ENCODE assay signal across 36 cellular contexts in genomic region chr7:19508124-19508523, GRCh38.
DNase-seq lines count a peak whose midpoint lies in the region; TF ChIP-seq lines count a peak whose summit lies in the region.
"Had no signal": no experiment of that assay in that cellular context is flagged by ENCODE, and none has a peak within 500 bp of the region (broad histone marks: within the 10 kb centered on the region; RNA-seq: fewer than 3 reads in every experiment).

No MANE protein-coding gene starts in this region.

- no peaks in the 10 kb centered on the region for H3K36me3 Mint-ChIP-seq in MCF 10A (ENCODE audit: insufficient read depth, unreplicated experiment)
- H3K36me3 Mint-ChIP-seq: activated naive CD8-positive, alpha-beta T cell treated with anti-CD3 and anti-CD28 coated beads for 36 hours; CD8-positive, alpha-beta T cell; neural progenitor cell; WTC11 had no signal

- in situ Hi-C loops in mammary epithelial cell (cut with MboI; ENCODE audit: low sequenced_read_pairs in 2 of 2) (no loop called here), brain microvascular endothelial cell (cut with HindIII; ENCODE audit: low pct_ligation_motif_present, low sequenced_read_pairs) (no loop called here), ACHN (cut with HindIII; ENCODE audit: low pct_ligation_motif_present, low pct_unique_long_range_greater_than_20kb, low sequenced_read_pairs) (no loop called here)

- H3K4me1 Mint-ChIP-seq in MCF 10A (ENCODE audit: insufficient read depth, unreplicated experiment): peaks cover 7% of the 10 kb centered on the region
- H3K4me1 Mint-ChIP-seq: activated CD4-positive, alpha-beta T cell treated with anti-CD3 and anti-CD28 coated beads, Interleukin-2, amount 10 ng/mL, durations not matched to agents 7 days and 5 days; activated naive CD8-positive, alpha-beta T cell treated with anti-CD3 and anti-CD28 coated beads for 36 hours; central memory CD8-positive, alpha-beta T cell had no signal

- TF ChIP-seq CTCF in MCF 10A (IDR thresholded peaks at IDR 0.05; ENCODE audit: unreplicated experiment) (no peak), mammary epithelial cell (conservative IDR thresholded peaks at IDR 0.05 in 1 of 2, IDR thresholded peaks at IDR 0.05 in 1 of 2; ENCODE audit: extremely low read depth in 1 of 2, insufficient read depth in 1 of 2, low read depth in 1 of 2, low read length in 2 of 2) (no peak), brain microvascular endothelial cell (IDR thresholded peaks at IDR 0.05; ENCODE audit: low read depth, low read length, missing control alignments) (no peak), uterus (IDR thresholded peaks at IDR 0.05) (no peak)

- no peaks in the 10 kb centered on the region for H4K20me1 ChIP-seq in mammary epithelial cell (ENCODE audit: insufficient read depth, low read length)

- CTCF ChIA-PET in MCF 10A (lab: Yijun Ruan, JAX) (no interaction called here), mammary epithelial cell (lab: Charles Lee; ENCODE audit: low non-redundant PET) (no interaction called here)

- dilution Hi-C loops in mammary epithelial cell (cut with HindIII; ENCODE audit: low sequenced_read_pairs): no loop called here

- H3K27me3 Mint-ChIP-seq in MCF 10A (ENCODE audit: insufficient read depth, unreplicated experiment): no peaks in the 10 kb centered on the region
- H3K27me3 Mint-ChIP-seq: activated CD4-positive, alpha-beta T cell treated with anti-CD3 and anti-CD28 coated beads, Interleukin-2, amount 10 ng/mL, durations not matched to agents 7 days and 5 days; activated naive CD8-positive, alpha-beta T cell treated with anti-CD3 and anti-CD28 coated beads for 36 hours; central memory CD8-positive, alpha-beta T cell; dendritic cell treated with granulocyte-macrophage colony-stimulating factor and Interleukin-4, amounts not matched to agents 40 ng/mL and 50 ng/mL, for 4 days had no signal

- H3K4me3 ChIP-seq in mammary epithelial cell (replicated peaks in 1 of 3; ENCODE audit: insufficient read depth in 1 of 3, low read depth in 2 of 3, low read length in 3 of 3) (no peak overlapping the region), brain microvascular endothelial cell (ENCODE audit: low read depth, low read length) (no peak overlapping the region), uterus (no peak overlapping the region)
- H3K4me3 ChIP-seq: A549, ascending aorta, left ventricle myocardium inferior, neural progenitor cell, right lobe of liver, SJSA1, tibial artery had no signal

- H3K27ac ChIP-seq in mammary epithelial cell (ENCODE audit: insufficient read depth, low read depth, low read length) (no peak overlapping the region), brain microvascular endothelial cell (no peak overlapping the region), uterus (peak overlapping the region; percentile 21 to 23)
- H3K27ac ChIP-seq: A549, ascending aorta, left ventricle myocardium inferior, neural progenitor cell, parathyroid adenoma, right lobe of liver, SJSA1, tibial artery had no signal

- TF ChIP-seq POLR2A in uterus (IDR thresholded peaks at IDR 0.05): no peak

- H3K9me3 ChIP-seq in mammary epithelial cell (replicated peaks; ENCODE audit: insufficient read depth, low read length) (no peaks in the 10 kb centered on the region), uterus (no peaks in the 10 kb centered on the region)
- H3K9me3 ChIP-seq: A549, ascending aorta, BE2C, left ventricle myocardium inferior, right lobe of liver, SJSA1, tibial artery had no signal

- H3K27me3 ChIP-seq in mammary epithelial cell (ENCODE audit: insufficient read depth, low read length) (no peaks in the 10 kb centered on the region), brain microvascular endothelial cell (replicated peaks) (no peaks in the 10 kb centered on the region), uterus (no peaks in the 10 kb centered on the region)
- H3K27me3 ChIP-seq: ascending aorta, BE2C, neural progenitor cell, right lobe of liver, SJSA1, tibial artery had no signal

- H3K4me3 Mint-ChIP-seq in MCF 10A (ENCODE audit: unreplicated experiment): no peak overlapping the region
- H3K4me3 Mint-ChIP-seq: activated CD4-positive, alpha-beta T cell treated with anti-CD3 and anti-CD28 coated beads, Interleukin-2, amount 10 ng/mL, durations not matched to agents 7 days and 5 days; activated naive CD8-positive, alpha-beta T cell treated with anti-CD3 and anti-CD28 coated beads for 36 hours; CD8-positive, alpha-beta T cell; central memory CD8-positive, alpha-beta T cell; dendritic cell treated with granulocyte-macrophage colony-stimulating factor and Interleukin-4, amounts not matched to agents 40 ng/mL and 50 ng/mL, for 4 days; HFFc6; neural progenitor cell; WTC11 had no signal

- no peak overlapping the region for H3K9ac ChIP-seq in mammary epithelial cell (ENCODE audit: insufficient read depth, low read length)
- H3K9ac ChIP-seq: neural progenitor cell, parathyroid adenoma had no signal

- no peaks in the 10 kb centered on the region for H3K79me2 ChIP-seq in mammary epithelial cell (ENCODE audit: insufficient read depth, low read length)
- H3K79me2 ChIP-seq: parathyroid adenoma had no signal

- intact Hi-C loops in MCF 10A (cut with micrococcal nuclease) (no loop called here), mammary epithelial cell (cut with micrococcal nuclease) (no loop called here), uterus (cut with DNase I; ENCODE audit: low total_unique reads) (no loop called here)

- DNase-seq in MCF 10A (ENCODE audit: unreplicated experiment) (no peak), mammary epithelial cell (no peak), NCI-H345 (lab: John Stamatoyannopoulos, UW) (peak; percentile 82), brain microvascular endothelial cell (peak; percentile 21), uterus (no peak), ACHN (no peak), UCSD-AML1 (lab: John Stamatoyannopoulos, UW; ENCODE audit: unreplicated experiment) (no peak), COLO668 (lab: John Stamatoyannopoulos, UW; ENCODE audit: unreplicated experiment) (no peak)
- DNase-seq: activated CD4-positive, alpha-beta T cell treated with anti-CD3 and anti-CD28 coated beads, Interleukin-2, amount 10 ng/mL, durations not matched to agents 7 days and 5 days; activated effector memory CD4-positive, alpha-beta T cell treated with Interleukin-2 at 50 U/mL for 16 hours; activated naive CD8-positive, alpha-beta T cell treated with anti-CD3 and anti-CD28 coated beads for 36 hours; activated T-cell treated with anti-CD3 and anti-CD28 coated beads, Interleukin-2, amount 50 U/mL, for 1 hour; BE2C; CD8-positive, alpha-beta T cell; DMS153; erythroblast; HFFc6; IMR-90; islet precursor cell; left ventricle myocardium inferior; NCI-H1048; NCI-H2029; NCI-H2227 treated with DMSO at 0.1 percent for 48 hours; NCI-H82; right lobe of liver; RPMI8226; stimulated activated CD4-positive, alpha-beta T cell treated with anti-CD3 and anti-CD28 coated beads, Interleukin-4, amount 100 ng/mL, for 4 hours; tibial artery had no signal

- H3K36me3 ChIP-seq in mammary epithelial cell (ENCODE audit: insufficient read depth, low read length): no peaks in the 10 kb centered on the region
- H3K36me3 ChIP-seq in brain microvascular endothelial cell (replicated peaks): no peaks in the 10 kb centered on the region
- H3K36me3 ChIP-seq in uterus: no peaks in the 10 kb centered on the region
- H3K36me3 ChIP-seq: ascending aorta, BE2C, left ventricle myocardium inferior, neural progenitor cell, right lobe of liver, SJSA1, tibial artery had no signal

- H3K4me1 ChIP-seq in mammary epithelial cell (ENCODE audit: insufficient read depth, low read length) (no peaks in the 10 kb centered on the region), uterus (no peaks in the 10 kb centered on the region)
- H3K4me1 ChIP-seq: A549, ascending aorta, BE2C, left ventricle myocardium inferior, neural progenitor cell, parathyroid adenoma, right lobe of liver, SJSA1, tibial artery had no signal

- no peaks in the 10 kb centered on the region for H3K9me3 Mint-ChIP-seq in MCF 10A (ENCODE audit: unreplicated experiment)
- H3K9me3 Mint-ChIP-seq: activated CD4-positive, alpha-beta T cell treated with anti-CD3 and anti-CD28 coated beads, Interleukin-2, amount 10 ng/mL, durations not matched to agents 7 days and 5 days; activated naive CD8-positive, alpha-beta T cell treated with anti-CD3 and anti-CD28 coated beads for 36 hours; CD8-positive, alpha-beta T cell; HFFc6; neural progenitor cell; WTC11 had no signal

- no TSS peak for BruUV-seq in MCF 10A (replicated peaks; lab: Mats Ljungman, UMichigan)
- no TSS peak for BruUV-seq in mammary epithelial cell (replicated peaks; lab: Mats Ljungman, UMichigan)

- POLR2A ChIA-PET in MCF 10A (lab: Yijun Ruan, JAX): interaction anchor here (0.6 kb wide), 1 partner anchor 51 kb away, joined by 3 read pairs; no protein-coding TSS in a partner anchor

- WGBS in mammary epithelial cell (ENCODE audit: low coverage, missing lambda C conversion rate): 72% methylated on average over 2 of the region's 2 CpGs

- H3K4me2 ChIP-seq in mammary epithelial cell (ENCODE audit: insufficient read depth, low read depth, low read length): no peak overlapping the region
- H3K4me2 ChIP-seq: A549, neural progenitor cell had no signal

- no peak overlapping the region for H2AFZ ChIP-seq in mammary epithelial cell (ENCODE audit: low read depth, low read length)
- H2AFZ ChIP-seq: neural progenitor cell, parathyroid adenoma had no signal

- H3K27ac Mint-ChIP-seq in MCF 10A (ENCODE audit: low read depth, unreplicated experiment): peak overlapping the region; percentile 78
- H3K27ac Mint-ChIP-seq: activated CD4-positive, alpha-beta T cell treated with anti-CD3 and anti-CD28 coated beads, Interleukin-2, amount 10 ng/mL, durations not matched to agents 7 days and 5 days; activated naive CD8-positive, alpha-beta T cell treated with anti-CD3 and anti-CD28 coated beads for 36 hours; CD8-positive, alpha-beta T cell; dendritic cell treated with granulocyte-macrophage colony-stimulating factor and Interleukin-4, amounts not matched to agents 40 ng/mL and 50 ng/mL, for 4 days; HFFc6 had no signal

Comparison
In these comparisons a context has a peak if more than half of its experiments do, and no peak if none do; other contexts are left out.
1. DNase-seq: peak in NCI-H345 (single experiment) and brain microvascular endothelial cell (single experiment); none in MCF 10A (single experiment), mammary epithelial cell (single experiment), uterus (0 of 2), ACHN (single experiment), UCSD-AML1 (single experiment) and COLO668 (single experiment).
2. H3K27ac ChIP-seq: peak in uterus (2 of 2); none in mammary epithelial cell (single experiment) and brain microvascular endothelial cell (single experiment).